In genomic region chr6:135114355-135115145, GRCh38 we compare ENCODE assay signal across 1 cellular context.
TF ChIP-seq lines count a peak whose summit lies in the region.

No MANE protein-coding gene starts in this region.

TF ChIP-seq in GM23338, 12 proteins besides CTCF, POLR2A, EP300 and RAD21 (continued from another document):
- TF ChIP-seq REST (IDR thresholded peaks at IDR 0.05; ENCODE audit: unreplicated experiment) (no peak), ZNF331 (CRISPR knock-in tag; IDR thresholded peaks at IDR 0.05; ENCODE audit: low read depth) (no peak), STAT1 (IDR thresholded peaks at IDR 0.05; ENCODE audit: unreplicated experiment) (no peak), CREB1 (CRISPR knock-in tag; IDR thresholded peaks at IDR 0.05; ENCODE audit: low read depth) (no peak), EZH2 (IDR thresholded peaks at IDR 0.05; ENCODE audit: low read depth, unreplicated experiment) (no peak), ETS1 (IDR thresholded peaks at IDR 0.05) (no peak)
